18 cellular contexts compared by ENCODE assay signal in genomic region chr2:72273384-72273783, GRCh38.
"Had no signal": no experiment of that assay in that cellular context is flagged by ENCODE, and none has a peak within 500 bp of the region (broad histone marks: within the 10 kb centered on the region; RNA-seq: fewer than 3 reads in every experiment).

No MANE protein-coding gene starts in this region.

- ATAC-seq: activated CD8-positive, alpha-beta T cell treated with anti-CD3 and anti-CD28 coated beads, Interleukin-2, amount 10 ng/mL, durations not matched to agents 7 days and 5 days had no signal

- H3K36me3 ChIP-seq: MG63 had no signal

- H3K4me1 Mint-ChIP-seq: activated naive CD4-positive, alpha-beta T cell treated with anti-CD3 and anti-CD28 coated beads, Interleukin-2, amount 50 U/mL, for 24 hours had no signal

- H3K9me3 ChIP-seq: MG63 had no signal

- H3K4me3 ChIP-seq: MG63 had no signal

- H3K27ac Mint-ChIP-seq: activated CD8-positive, alpha-beta T cell treated with anti-CD3 and anti-CD28 coated beads, Interleukin-2, amount 10 ng/mL, durations not matched to agents 7 days and 5 days; activated naive CD4-positive, alpha-beta T cell treated with anti-CD3 and anti-CD28 coated beads, Interleukin-2, amount 50 U/mL, for 24 hours; T-helper 1 cell treated with Interleukin-12 subunit alpha and Interleukin-12 subunit beta and Interleukin-4 antibody, amounts not matched to agents 30 μg/mL and 1 μg/mL, for 36 hours had no signal

- DNase-seq: activated CD4-positive, alpha-beta T cell treated with anti-CD3 and anti-CD28 coated beads for 48 hours; activated CD4-positive, alpha-beta T cell treated with anti-CD3 and anti-CD28 coated beads, Interleukin-2, amount 50 U/mL, for 4 hours; activated CD4-positive, CD25-positive, alpha-beta regulatory T cell treated with anti-CD3 and anti-CD28 coated beads, Interleukin-2, amount 50 U/mL, for 72 hours; activated CD8-positive, alpha-beta memory T cell treated with anti-CD3 and anti-CD28 coated beads, Interleukin-2, amount 50 U/mL, for 48 hours; activated CD8-positive, alpha-beta T cell treated with anti-CD3 and anti-CD28 coated beads, Interleukin-2, amount 10 ng/mL, durations not matched to agents 7 days and 5 days; activated T-cell treated with anti-CD3 and anti-CD28 coated beads, Interleukin-2, amount 50 U/mL, for 1 hour; aorta; MG63; MV-4-11; NCI-H1092 treated with DMSO at 0.1 percent for 48 hours; NCI-H1417 treated with DMSO at 0.1 percent for 48 hours; NCI-H1694; NCI-H2081; NCI-H510A treated with DMSO at 0.1 percent for 48 hours; NCI-H69; SHP77 treated with DMSO at 0.1 percent for 48 hours had no signal

- H3K27me3 ChIP-seq: MG63 had no signal

- H3K27me3 Mint-ChIP-seq: activated naive CD4-positive, alpha-beta T cell treated with anti-CD3 and anti-CD28 coated beads, Interleukin-2, amount 50 U/mL, for 24 hours had no signal

- H3K9me3 Mint-ChIP-seq: T-helper 1 cell treated with Interleukin-12 subunit alpha and Interleukin-12 subunit beta and Interleukin-4 antibody, amounts not matched to agents 30 μg/mL and 1 μg/mL, for 36 hours had no signal

- H3K4me3 Mint-ChIP-seq: activated CD8-positive, alpha-beta T cell treated with anti-CD3 and anti-CD28 coated beads, Interleukin-2, amount 10 ng/mL, durations not matched to agents 7 days and 5 days; activated naive CD4-positive, alpha-beta T cell treated with anti-CD3 and anti-CD28 coated beads, Interleukin-2, amount 50 U/mL, for 24 hours; T-helper 1 cell treated with Interleukin-12 subunit alpha and Interleukin-12 subunit beta and Interleukin-4 antibody, amounts not matched to agents 30 μg/mL and 1 μg/mL, for 36 hours had no signal
